1 cellular context compared by ENCODE assay signal in the genomic region with DNA sequence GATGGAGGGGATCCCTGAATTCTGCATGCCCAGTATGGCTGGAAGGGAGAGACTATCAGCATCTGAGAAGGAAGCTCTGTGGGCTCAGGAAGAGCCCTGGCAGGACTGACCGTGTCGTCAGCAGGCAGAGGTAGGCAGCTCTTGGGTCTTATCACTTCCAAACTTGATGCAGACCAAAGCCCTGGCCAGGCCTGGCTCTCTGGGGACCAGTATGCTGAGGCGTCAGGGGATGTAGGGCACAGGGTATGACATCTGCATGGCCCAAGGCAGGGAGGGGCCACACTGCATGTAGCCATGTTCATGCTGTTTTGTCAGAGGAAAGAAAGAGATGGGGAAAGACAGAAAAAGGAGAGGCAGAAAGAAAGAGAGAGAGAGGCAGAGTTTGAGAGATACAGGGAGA.
TF ChIP-seq lines count a peak whose summit lies in the region.

No MANE protein-coding gene starts in this region.

TF ChIP-seq in H1, 55 proteins besides CTCF, POLR2A, EP300 and RAD21:
- no peak for TF ChIP-seq KDM1A (IDR thresholded peaks at IDR 0.05; ENCODE audit: borderline replicate concordance, low read length)
- TF ChIP-seq KDM5A (IDR thresholded peaks at IDR 0.05; ENCODE audit: low read length), result no peak
- TF ChIP-seq NRF1 (IDR thresholded peaks at IDR 0.05; ENCODE audit: low read depth, low read length), result no peak
- TF ChIP-seq SP2 (IDR thresholded peaks at IDR 0.05; ENCODE audit: low read length), result no peak
- TF ChIP-seq SIN3A (conservative IDR thresholded peaks at IDR 0.05 in 1 of 2, IDR thresholded peaks at IDR 0.05 in 1 of 2; ENCODE audit: low read depth in 1 of 2, low read length in 2 of 2), result no peak
- no peak for TF ChIP-seq BACH1 (IDR thresholded peaks at IDR 0.05; ENCODE audit: low read length)
- TF ChIP-seq TAF1 (IDR thresholded peaks at IDR 0.05; ENCODE audit: low read depth, low read length), result no peak
- no peak for TF ChIP-seq CTBP2 (IDR thresholded peaks at IDR 0.05; ENCODE audit: borderline replicate concordance, insufficient read depth, insufficient read length, low read length)
- no peak for TF ChIP-seq EGR1 (IDR thresholded peaks at IDR 0.05; ENCODE audit: borderline replicate concordance, low read depth, low read length)
